Comparison of ENCODE assay signal across 25 cellular contexts in the genomic region with DNA sequence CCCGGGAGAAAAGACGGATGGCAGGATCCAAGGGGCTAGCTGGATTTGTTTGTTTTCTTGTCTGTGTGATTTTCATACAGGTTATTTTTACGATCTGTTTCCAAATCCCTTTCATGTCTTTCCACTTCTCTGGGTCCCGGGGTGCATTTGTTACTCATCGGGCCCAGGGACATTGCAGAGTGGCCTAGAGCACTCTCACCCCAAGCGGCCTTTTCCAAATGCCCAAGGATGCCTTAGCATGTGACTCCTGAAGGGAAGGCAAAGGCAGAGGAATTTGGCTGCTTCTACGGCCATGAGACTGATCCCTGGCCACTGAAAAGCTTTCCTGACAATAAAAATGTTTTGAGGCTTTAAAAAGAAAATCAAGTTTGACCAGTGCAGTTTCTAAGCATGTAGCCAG.
"Had no signal": no experiment of that assay in that cellular context is flagged by ENCODE, and none has a peak within 500 bp of the region (broad histone marks: within the 10 kb centered on the region; RNA-seq: fewer than 3 reads in every experiment).

No MANE protein-coding gene starts in this region.

- H3K4me1 ChIP-seq: ascending aorta, sigmoid colon, testis, upper lobe of left lung had no signal

- H3K27me3 ChIP-seq: ascending aorta, brain microvascular endothelial cell, esophagus muscularis mucosa, hepatocyte, sigmoid colon, testis, upper lobe of left lung had no signal

- ATAC-seq: activated CD4-positive, CD25-positive, alpha-beta regulatory T cell treated with anti-CD3 and anti-CD28 coated beads, Interleukin-2, amount 50 U/mL, for 24 hours; effector memory CD8-positive, alpha-beta T cell; T-helper 17 cell had no signal

- H3K4me3 ChIP-seq: ascending aorta, esophagus muscularis mucosa, hepatocyte, left ventricle myocardium inferior, sigmoid colon, smooth muscle cell, testis, upper lobe of left lung had no signal

- DNase-seq: activated CD4-positive, alpha-beta memory T cell treated with anti-CD3 and anti-CD28 coated beads, Interleukin-2, amount 10 ng/mL, durations not matched to agents 7 days and 5 days; activated CD4-positive, alpha-beta T cell treated with anti-CD3 and anti-CD28 coated beads, Interleukin-2, amount 10 ng/mL, durations not matched to agents 24 days and 14 days; activated gamma-delta T cell; activated naive CD4-positive, alpha-beta T cell treated with anti-CD3 and anti-CD28 coated beads, Interleukin-2, amount 50 U/mL, for 16 hours; brain microvascular endothelial cell; caudate nucleus; effector memory CD8-positive, alpha-beta T cell; immature natural killer cell; left ventricle myocardium inferior; naive B cell; retina; sigmoid colon; stimulated activated naive CD4-positive, alpha-beta T cell; T-helper 17 cell; testis; upper lobe of left lung had no signal

- H3K4me2 ChIP-seq: hepatocyte, smooth muscle cell had no signal

- H3K9me3 Mint-ChIP-seq: activated CD4-positive, alpha-beta T cell treated with anti-CD3 and anti-CD28 coated beads, Interleukin-2, amount 10 ng/mL, durations not matched to agents 24 days and 14 days; activated T-helper 1 cell treated with anti-CD3 and anti-CD28 coated beads, Interleukin-12 subunit alpha, Interleukin-12 subunit beta, Interleukin-2, Interleukin-4 antibody, amounts not matched to agents 30 ng/mL and 10 ng/mL and 1 ng/mL, durations not matched to agents 14 hours and 24 hours and 36 hours; dendritic cell treated with granulocyte-macrophage colony-stimulating factor and Interleukin-4, amounts not matched to agents 40 ng/mL and 50 ng/mL, for 4 days; effector memory CD8-positive, alpha-beta T cell; immature natural killer cell; neural crest cell had no signal

- H3K79me2 ChIP-seq: hepatocyte had no signal

- H3K27me3 Mint-ChIP-seq: dendritic cell treated with granulocyte-macrophage colony-stimulating factor and Interleukin-4, amounts not matched to agents 40 ng/mL and 50 ng/mL, for 4 days; naive B cell had no signal

- H3K36me3 ChIP-seq: ascending aorta, brain microvascular endothelial cell, esophagus muscularis mucosa, left ventricle myocardium inferior, sigmoid colon had no signal

- H2AFZ ChIP-seq: hepatocyte had no signal

- H3K9me3 ChIP-seq: ascending aorta, esophagus muscularis mucosa, left ventricle myocardium inferior, sigmoid colon, testis, upper lobe of left lung had no signal

- H3K4me1 Mint-ChIP-seq: activated CD4-positive, alpha-beta memory T cell treated with anti-CD3 and anti-CD28 coated beads, Interleukin-2, amount 10 ng/mL, durations not matched to agents 7 days and 5 days; activated CD4-positive, alpha-beta T cell treated with anti-CD3 and anti-CD28 coated beads, Interleukin-2, amount 10 ng/mL, durations not matched to agents 24 days and 14 days; neural crest cell; T-helper 17 cell had no signal

- H3K27ac Mint-ChIP-seq: activated CD4-positive, alpha-beta memory T cell treated with anti-CD3 and anti-CD28 coated beads, Interleukin-2, amount 10 ng/mL, durations not matched to agents 7 days and 5 days; activated CD4-positive, alpha-beta T cell treated with anti-CD3 and anti-CD28 coated beads, Interleukin-2, amount 10 ng/mL, durations not matched to agents 24 days and 14 days; activated T-helper 1 cell treated with anti-CD3 and anti-CD28 coated beads, Interleukin-12 subunit alpha, Interleukin-12 subunit beta, Interleukin-2, Interleukin-4 antibody, amounts not matched to agents 30 ng/mL and 10 ng/mL and 1 ng/mL, durations not matched to agents 14 hours and 24 hours and 36 hours; dendritic cell treated with granulocyte-macrophage colony-stimulating factor and Interleukin-4, amounts not matched to agents 40 ng/mL and 50 ng/mL, for 4 days; effector memory CD8-positive, alpha-beta T cell; T-helper 17 cell had no signal

- FAIRE-seq: frontal cortex had no signal

- H3K27ac ChIP-seq: ascending aorta, brain microvascular endothelial cell, esophagus muscularis mucosa, hepatocyte, left ventricle myocardium inferior, sigmoid colon, testis, upper lobe of left lung had no signal

- H3K4me3 Mint-ChIP-seq: activated CD4-positive, alpha-beta memory T cell treated with anti-CD3 and anti-CD28 coated beads, Interleukin-2, amount 10 ng/mL, durations not matched to agents 7 days and 5 days; activated CD4-positive, alpha-beta T cell treated with anti-CD3 and anti-CD28 coated beads, Interleukin-2, amount 10 ng/mL, durations not matched to agents 24 days and 14 days; activated T-helper 1 cell treated with anti-CD3 and anti-CD28 coated beads, Interleukin-12 subunit alpha, Interleukin-12 subunit beta, Interleukin-2, Interleukin-4 antibody, amounts not matched to agents 30 ng/mL and 10 ng/mL and 1 ng/mL, durations not matched to agents 14 hours and 24 hours and 36 hours; dendritic cell treated with granulocyte-macrophage colony-stimulating factor and Interleukin-4, amounts not matched to agents 40 ng/mL and 50 ng/mL, for 4 days; effector memory CD8-positive, alpha-beta T cell; immature natural killer cell; naive B cell; neural crest cell; T-helper 17 cell had no signal
